In genomic region chr22:47288640-47289039, GRCh38 we compare ENCODE assay signal across 34 cellular contexts.
"Had no signal": no experiment of that assay in that cellular context is flagged by ENCODE, and none has a peak within 500 bp of the region (broad histone marks: within the 10 kb centered on the region; RNA-seq: fewer than 3 reads in every experiment).

No MANE protein-coding gene starts in this region.

- H3K4me1 Mint-ChIP-seq: activated CD4-positive, alpha-beta T cell treated with anti-CD3 and anti-CD28 coated beads for 36 hours; activated CD4-positive, alpha-beta T cell treated with anti-CD3 and anti-CD28 coated beads, Interleukin-2, amount 10 ng/mL, durations not matched to agents 24 days and 14 days; activated CD8-positive, alpha-beta memory T cell treated with anti-CD3 and anti-CD28 coated beads, Interleukin-2, amount 10 ng/mL, durations not matched to agents 7 days and 5 days; activated naive CD4-positive, alpha-beta T cell treated with anti-CD3 and anti-CD28 coated beads, Interleukin-2, amount 50 U/mL, for 24 hours; activated naive CD8-positive, alpha-beta T cell treated with anti-CD3 and anti-CD28 coated beads for 36 hours; activated naive CD8-positive, alpha-beta T cell treated with anti-CD3 and anti-CD28 coated beads, Interleukin-2, amount 50 U/mL, for 24 hours; T-helper 17 cell had no signal

- H3K9me3 Mint-ChIP-seq: activated CD4-positive, alpha-beta memory T cell treated with anti-CD3 and anti-CD28 coated beads for 36 hours; activated CD4-positive, alpha-beta T cell treated with anti-CD3 and anti-CD28 coated beads, Interleukin-2, amount 10 ng/mL, durations not matched to agents 24 days and 14 days; activated naive CD4-positive, alpha-beta T cell treated with anti-CD3 and anti-CD28 coated beads for 36 hours; activated naive CD4-positive, alpha-beta T cell treated with anti-CD3 and anti-CD28 coated beads, Interleukin-2, amount 50 U/mL, for 24 hours; activated naive CD8-positive, alpha-beta T cell treated with anti-CD3 and anti-CD28 coated beads for 36 hours; activated naive CD8-positive, alpha-beta T cell treated with anti-CD3 and anti-CD28 coated beads, Interleukin-2, amount 50 U/mL, for 24 hours; activated T-helper 1 cell treated with anti-CD3 and anti-CD28 coated beads, Interleukin-12 subunit alpha, Interleukin-12 subunit beta, Interleukin-2, Interleukin-4 antibody, amounts not matched to agents 30 ng/mL and 10 ng/mL and 1 ng/mL, durations not matched to agents 14 hours and 24 hours and 36 hours; activated T-helper 2 cell treated with anti-CD3 and anti-CD28 coated beads, Interferon-gamma antibody, Interleukin-2, Interleukin-4, amounts not matched to agents 10 μg/mL and 5 μg/mL and 100 μg/mL, durations not matched to agents 14 hours and 24 hours and 36 hours; T-helper 2 cell treated with Interferon-gamma antibody and Interleukin-4, amounts not matched to agents 5 μg/mL and 100 μg/mL, for 36 hours had no signal

- FAIRE-seq: endometrium, endothelial cell of umbilical vein had no signal

- H3K27me3 Mint-ChIP-seq: activated CD4-positive, alpha-beta T cell treated with anti-CD3 and anti-CD28 coated beads for 36 hours; activated CD4-positive, alpha-beta T cell treated with anti-CD3 and anti-CD28 coated beads, Interleukin-2, amount 10 ng/mL, durations not matched to agents 24 days and 14 days; activated CD8-positive, alpha-beta memory T cell treated with anti-CD3 and anti-CD28 coated beads, Interleukin-2, amount 10 ng/mL, durations not matched to agents 7 days and 5 days; activated naive CD4-positive, alpha-beta T cell treated with anti-CD3 and anti-CD28 coated beads, Interleukin-2, amount 50 U/mL, for 24 hours; activated naive CD8-positive, alpha-beta T cell treated with anti-CD3 and anti-CD28 coated beads for 36 hours; activated naive CD8-positive, alpha-beta T cell treated with anti-CD3 and anti-CD28 coated beads, Interleukin-2, amount 50 U/mL, for 24 hours had no signal

- H3K4me1 ChIP-seq: adrenal gland, body of pancreas, colonic mucosa had no signal

- H3K9me3 ChIP-seq: adrenal gland, body of pancreas, colonic mucosa, esophagus squamous epithelium had no signal

- ATAC-seq: activated CD4-positive, alpha-beta T cell treated with anti-CD3 and anti-CD28 coated beads for 36 hours; activated CD8-positive, alpha-beta memory T cell treated with anti-CD3 and anti-CD28 coated beads, Interleukin-2, amount 10 ng/mL, durations not matched to agents 7 days and 5 days; activated CD8-positive, alpha-beta T cell treated with anti-CD3 and anti-CD28 coated beads, Interleukin-2, amount 10 ng/mL, durations not matched to agents 7 days and 5 days; activated naive CD8-positive, alpha-beta T cell treated with anti-CD3 and anti-CD28 coated beads, Interleukin-2, amount 50 U/mL, for 24 hours; body of pancreas; T-helper 17 cell had no signal

- H3K36me3 ChIP-seq: adrenal gland, colonic mucosa, esophagus squamous epithelium, WERI-Rb-1 had no signal

- H3K27ac Mint-ChIP-seq: activated CD4-positive, alpha-beta memory T cell treated with anti-CD3 and anti-CD28 coated beads for 36 hours; activated CD4-positive, alpha-beta T cell treated with anti-CD3 and anti-CD28 coated beads for 36 hours; activated CD4-positive, alpha-beta T cell treated with anti-CD3 and anti-CD28 coated beads, Interleukin-2, amount 10 ng/mL, durations not matched to agents 24 days and 14 days; activated CD8-positive, alpha-beta memory T cell treated with anti-CD3 and anti-CD28 coated beads, Interleukin-2, amount 10 ng/mL, durations not matched to agents 7 days and 5 days; activated CD8-positive, alpha-beta T cell treated with anti-CD3 and anti-CD28 coated beads, Interleukin-2, amount 10 ng/mL, durations not matched to agents 7 days and 5 days; activated naive CD4-positive, alpha-beta T cell treated with anti-CD3 and anti-CD28 coated beads for 36 hours; activated naive CD4-positive, alpha-beta T cell treated with anti-CD3 and anti-CD28 coated beads, Interleukin-2, amount 50 U/mL, for 24 hours; activated naive CD8-positive, alpha-beta T cell treated with anti-CD3 and anti-CD28 coated beads for 36 hours; activated naive CD8-positive, alpha-beta T cell treated with anti-CD3 and anti-CD28 coated beads, Interleukin-2, amount 50 U/mL, for 24 hours; activated T-helper 1 cell treated with anti-CD3 and anti-CD28 coated beads, Interleukin-12 subunit alpha, Interleukin-12 subunit beta, Interleukin-2, Interleukin-4 antibody, amounts not matched to agents 30 ng/mL and 10 ng/mL and 1 ng/mL, durations not matched to agents 14 hours and 24 hours and 36 hours; activated T-helper 2 cell treated with anti-CD3 and anti-CD28 coated beads, Interferon-gamma antibody, Interleukin-2, Interleukin-4, amounts not matched to agents 10 μg/mL and 5 μg/mL and 100 μg/mL, durations not matched to agents 14 hours and 24 hours and 36 hours; T-helper 17 cell; T-helper 2 cell treated with Interferon-gamma antibody and Interleukin-4, amounts not matched to agents 5 μg/mL and 100 μg/mL, for 36 hours had no signal

- H3K27me3 ChIP-seq: adrenal gland, body of pancreas, colonic mucosa had no signal

- H3K27ac ChIP-seq: adrenal gland, body of pancreas, colonic mucosa, epithelial cell of prostate, esophagus squamous epithelium, WERI-Rb-1 had no signal

- DNase-seq: activated CD4-positive, alpha-beta memory T cell treated with anti-CD3 and anti-CD28 coated beads for 36 hours; activated CD4-positive, alpha-beta T cell treated with anti-CD3 and anti-CD28 coated beads for 36 hours; activated CD4-positive, alpha-beta T cell treated with anti-CD3 and anti-CD28 coated beads, Interleukin-2, amount 10 ng/mL, durations not matched to agents 24 days and 14 days; activated CD4-positive, CD25-positive, alpha-beta regulatory T cell; activated CD4-positive, CD25-positive, alpha-beta regulatory T cell treated with anti-CD3 and anti-CD28 coated beads, Interleukin-2, amount 50 U/mL, for 72 hours; activated CD8-positive, alpha-beta memory T cell treated with anti-CD3 and anti-CD28 coated beads, Interleukin-2, amount 10 ng/mL, durations not matched to agents 7 days and 5 days; activated CD8-positive, alpha-beta memory T cell treated with anti-CD3 and anti-CD28 coated beads, Interleukin-2, amount 50 U/mL, for 4 hours; activated CD8-positive, alpha-beta T cell treated with anti-CD3 and anti-CD28 coated beads, Interleukin-2, amount 10 ng/mL, durations not matched to agents 7 days and 5 days; activated effector memory CD4-positive, alpha-beta T cell treated with anti-CD3 and anti-CD28 coated beads, Interleukin-2, amount 50 U/mL, for 16 hours; activated naive CD4-positive, alpha-beta T cell treated with anti-CD3 and anti-CD28 coated beads for 36 hours; activated naive CD8-positive, alpha-beta T cell treated with anti-CD3 and anti-CD28 coated beads for 36 hours; activated naive CD8-positive, alpha-beta T cell treated with anti-CD3 and anti-CD28 coated beads, Interleukin-2, amount 50 U/mL, for 24 hours; activated T-cell treated with anti-CD3 and anti-CD28 coated beads, Interleukin-2, amount 50 U/mL, for 1 hour; activated T-cell treated with anti-CD3 and anti-CD28 coated beads, Interleukin-2, amount 50 U/mL, for 48 hours; adrenal gland; amygdala; body of pancreas; central memory CD4-positive, alpha-beta T cell; cerebellar nuclear complex; colonic mucosa; effector CD8-positive, alpha-beta T cell; esophagus squamous epithelium; foreskin melanocyte; T-helper 1 cell; T-helper 17 cell; T1000; WERI-Rb-1 had no signal

- H3K4me3 Mint-ChIP-seq: activated CD4-positive, alpha-beta memory T cell treated with anti-CD3 and anti-CD28 coated beads for 36 hours; activated CD4-positive, alpha-beta T cell treated with anti-CD3 and anti-CD28 coated beads for 36 hours; activated CD4-positive, alpha-beta T cell treated with anti-CD3 and anti-CD28 coated beads, Interleukin-2, amount 10 ng/mL, durations not matched to agents 24 days and 14 days; activated CD8-positive, alpha-beta memory T cell treated with anti-CD3 and anti-CD28 coated beads, Interleukin-2, amount 10 ng/mL, durations not matched to agents 7 days and 5 days; activated CD8-positive, alpha-beta T cell treated with anti-CD3 and anti-CD28 coated beads, Interleukin-2, amount 10 ng/mL, durations not matched to agents 7 days and 5 days; activated naive CD4-positive, alpha-beta T cell treated with anti-CD3 and anti-CD28 coated beads for 36 hours; activated naive CD4-positive, alpha-beta T cell treated with anti-CD3 and anti-CD28 coated beads, Interleukin-2, amount 50 U/mL, for 24 hours; activated naive CD8-positive, alpha-beta T cell treated with anti-CD3 and anti-CD28 coated beads for 36 hours; activated naive CD8-positive, alpha-beta T cell treated with anti-CD3 and anti-CD28 coated beads, Interleukin-2, amount 50 U/mL, for 24 hours; activated T-helper 1 cell treated with anti-CD3 and anti-CD28 coated beads, Interleukin-12 subunit alpha, Interleukin-12 subunit beta, Interleukin-2, Interleukin-4 antibody, amounts not matched to agents 30 ng/mL and 10 ng/mL and 1 ng/mL, durations not matched to agents 14 hours and 24 hours and 36 hours; T-helper 17 cell; T-helper 2 cell treated with Interferon-gamma antibody and Interleukin-4, amounts not matched to agents 5 μg/mL and 100 μg/mL, for 36 hours had no signal

- H3K4me3 ChIP-seq: adrenal gland, body of pancreas, colonic mucosa, esophagus squamous epithelium had no signal
